8 cellular contexts compared by ENCODE assay signal in the genomic region with DNA sequence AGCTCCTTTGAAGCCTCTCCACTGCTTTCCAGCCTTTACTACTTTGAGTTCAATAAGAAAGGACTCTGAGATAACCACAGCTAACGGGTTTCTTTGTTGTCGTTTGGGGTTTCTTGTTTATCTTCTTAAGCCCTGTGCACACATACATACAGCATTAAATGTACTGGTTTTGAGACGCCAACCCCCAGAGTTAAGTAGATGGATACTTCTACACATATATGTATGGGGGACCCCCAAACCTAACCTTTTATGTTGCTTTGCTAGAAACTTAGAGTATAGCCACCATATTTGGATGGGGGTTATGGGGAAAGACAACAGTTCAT. TPM values are rescaled to one million over a fixed set of nuclear protein-coding genes. Genes with fewer than 3 reads are reported as not detected.
DNase-seq lines count a peak whose midpoint lies in the region; ATAC-seq and TF ChIP-seq lines count a peak whose summit lies in the region.

No MANE protein-coding gene starts in this region.

- H3K4me1 ChIP-seq in A673 (ENCODE audit: insufficient read depth, low read length, poor library complexity, severe bottlenecking) = peaks cover 13% of the 10 kb centered on the region
- peaks cover 20% of the 10 kb centered on the region for H3K4me1 ChIP-seq in HUES6 (ENCODE audit: control insufficient read depth, insufficient read depth, low read length)
- peaks cover 15 to 17% of the 10 kb centered on the region in 2 donors for H3K4me1 ChIP-seq in mucosa of rectum (ENCODE audit: control insufficient read depth in 2 of 2, insufficient read depth in 2 of 2, low read length in 2 of 2)

- H3K27me3 ChIP-seq in A673 (replicated peaks; ENCODE audit: insufficient read depth, low read depth, low read length, poor library complexity) (no peaks in the 10 kb centered on the region), HUES6 (ENCODE audit: control insufficient read depth, insufficient read depth, low read length) (no peaks in the 10 kb centered on the region), mucosa of rectum (ENCODE audit: control insufficient read depth in 2 of 2, insufficient read depth in 2 of 2, low read length in 2 of 2) (no peaks in the 10 kb centered on the region)

- H3K4me3 ChIP-seq in A673 (ENCODE audit: low read depth, low read length, poor library complexity, severe bottlenecking) (peak overlapping the region; percentile 76), HUES6 (ENCODE audit: low read depth, low read length) (peak overlapping the region; percentile 94), mucosa of rectum (ENCODE audit: low read length in 2 of 2) (peak overlapping the region; percentile 88 to 94)

- H3K9me3 ChIP-seq in A673 (ENCODE audit: low read depth, low read length, poor library complexity, severe bottlenecking) (no peaks in the 10 kb centered on the region), HUES6 (ENCODE audit: control insufficient read depth, insufficient read depth, low read depth, low read length) (no peaks in the 10 kb centered on the region), mucosa of rectum (ENCODE audit: control insufficient read depth in 2 of 2, low read length in 2 of 2) (no peaks in the 10 kb centered on the region)

- BruUV-seq in A673 (replicated peaks; lab: Mats Ljungman, UMichigan) = no TSS peak
- BruUV-seq in MCF 10A (replicated peaks; lab: Mats Ljungman, UMichigan) = TSS peak; percentile 44

- intact Hi-C loops in A673 (cut with micrococcal nuclease; ENCODE audit: unreplicated experiment) = loop anchor here (2.0 kb wide), 2 partner anchors 351 to 487 kb away; a partner anchor contains a TSS
- intact Hi-C loops in MCF 10A (cut with micrococcal nuclease) = loop anchor here (5.0 kb wide), 1 partner anchor 518 kb away; a partner anchor contains a TSS

- peak overlapping the region; percentile 91 for H3K4me3 Mint-ChIP-seq in MCF 10A (ENCODE audit: unreplicated experiment)

- peak overlapping the region; percentile 75 for H3K27ac ChIP-seq in A673 (ENCODE audit: low read depth, low read length, poor library complexity, severe bottlenecking)
- H3K27ac ChIP-seq in HUES6 (ENCODE audit: low read depth, low read length) = peak overlapping the region; percentile 94; the same call in 1 of the 2 replicates
- peak overlapping the region; percentile 93 to 95 for H3K27ac ChIP-seq in mucosa of rectum (ENCODE audit: low read depth in 2 of 2, low read length in 2 of 2)

- H3K4me1 Mint-ChIP-seq in MCF 10A (ENCODE audit: insufficient read depth, unreplicated experiment) = peaks cover 23% of the 10 kb centered on the region

- POLR2A ChIA-PET in A673 (lab: Charles Lee; ENCODE audit: low non-redundant PET) = interaction anchor here (0.5 kb wide), 1 partner anchor 871 kb away, joined by 3 read pairs; no protein-coding TSS in a partner anchor
- POLR2A ChIA-PET in MCF 10A (lab: Yijun Ruan, JAX) = interaction anchor here (0.6 to 2.9 kb wide), 20 partner anchors 10 to 519 kb away, joined by 3 to 28 read pairs (median 6); a partner anchor contains a TSS

- peak; percentile 1 for DNase-seq in A673 (ENCODE audit: low spot score)
- DNase-seq in MCF 10A (ENCODE audit: unreplicated experiment) = no peak
- no peak for DNase-seq in NCI-H187 treated with DMSO at 0.1 percent for 48 hours (lab: John Stamatoyannopoulos, UW)
- DNase-seq in G401 (ENCODE audit: low spot score) = no peak

- ATAC-seq in GM19452 (IDR thresholded peaks at IDR 0.05; ENCODE audit: unreplicated experiment) (no peak), GM18861 (IDR thresholded peaks at IDR 0.05; ENCODE audit: unreplicated experiment) (no peak)

- no peaks in the 10 kb centered on the region for H3K27me3 Mint-ChIP-seq in MCF 10A (ENCODE audit: insufficient read depth, unreplicated experiment)

- H3K27ac Mint-ChIP-seq in MCF 10A (ENCODE audit: low read depth, unreplicated experiment) = peak overlapping the region; percentile 97

- CTCF ChIA-PET in A673 (lab: Charles Lee) = interaction anchor here (0.7 kb wide), 1 partner anchor 267 kb away, joined by 7 read pairs; no protein-coding TSS in a partner anchor
- CTCF ChIA-PET in MCF 10A (lab: Yijun Ruan, JAX) = interaction anchor here (0.6 to 2.6 kb wide), 23 partner anchors 9 to 887 kb away, joined by 3 to 14 read pairs (median 4); a partner anchor contains a TSS

- H3K36me3 ChIP-seq in A673 (ENCODE audit: insufficient read depth, low read length, poor library complexity, severe bottlenecking) (peaks cover 13% of the 10 kb centered on the region), HUES6 (ENCODE audit: control insufficient read depth, insufficient read depth, low read length) (peaks cover 18% of the 10 kb centered on the region), mucosa of rectum (ENCODE audit: control insufficient read depth in 2 of 2, insufficient read depth in 2 of 2, low read length in 2 of 2) (peaks cover 0 to 5% of the 10 kb centered on the region in 2 donors)

- H3K36me3 Mint-ChIP-seq in MCF 10A (ENCODE audit: insufficient read depth, unreplicated experiment) = peaks cover 16% of the 10 kb centered on the region

- no peak for TF ChIP-seq CTCF in A673 (conservative IDR thresholded peaks at IDR 0.05; ENCODE audit: low read depth, low read length)
- no peak for TF ChIP-seq CTCF in MCF 10A (IDR thresholded peaks at IDR 0.05; ENCODE audit: unreplicated experiment)

- no peaks in the 10 kb centered on the region for H3K9me3 Mint-ChIP-seq in MCF 10A (ENCODE audit: unreplicated experiment)

- in situ Hi-C loops in G401 (cut with HindIII; ENCODE audit: low sequenced_read_pairs) = no loop called here

- H3K9ac ChIP-seq in HUES6 (ENCODE audit: low read length) (peak overlapping the region; percentile 95), mucosa of rectum (ENCODE audit: low read depth in 1 of 2, low read length in 2 of 2) (peak overlapping the region; percentile 83 to 85)

RNA-seq across cellular contexts. Expression of a gene that starts 0.7 kb away (rescaled TPM):
- 13.8 and 15.3 TPM in 2 replicates for total RNA-seq in A673 (2021)
- total RNA-seq in MCF 10A (2022) = 12.4 and 14.0 TPM in 2 replicates
- total RNA-seq in G401 (2014; rRNA removed; shearing (Covaris generic)) = 5.7 and 10.7 TPM in 2 replicates
